Comparison of ENCODE assay signal across 24 cellular contexts in the genomic region with DNA sequence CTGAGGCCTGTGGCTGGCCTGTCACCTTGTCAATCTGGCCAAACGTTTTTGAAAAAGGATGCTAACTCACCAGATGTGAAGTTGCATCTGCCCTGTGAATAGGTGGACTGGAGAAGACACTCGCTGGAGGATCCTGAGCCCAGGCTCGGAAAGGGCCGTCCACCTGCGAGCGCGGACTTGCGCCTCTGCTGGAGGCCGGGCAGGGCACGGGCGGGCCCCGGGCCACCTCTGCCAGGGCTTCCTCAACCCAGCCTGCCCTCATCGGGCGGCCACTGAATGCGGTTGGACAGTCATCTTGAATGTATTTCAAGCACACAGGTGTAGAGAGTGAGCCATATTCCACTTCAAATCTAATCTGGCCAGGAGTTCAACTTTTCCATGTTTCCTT.
DNase-seq lines count a peak whose midpoint lies in the region; ATAC-seq and TF ChIP-seq lines count a peak whose summit lies in the region.
"Had no signal": no experiment of that assay in that cellular context is flagged by ENCODE, and none has a peak within 500 bp of the region (broad histone marks: within the 10 kb centered on the region; RNA-seq: fewer than 3 reads in every experiment).

No MANE protein-coding gene starts in this region.

- peak in 1 of 2 donors; percentile 1 for ATAC-seq in right cardiac atrium
- ATAC-seq in HG03280 (IDR thresholded peaks at IDR 0.05; ENCODE audit: unreplicated experiment) = no peak
- ATAC-seq: activated CD4-positive, alpha-beta T cell treated with anti-CD3 and anti-CD28 coated beads for 36 hours; activated CD8-positive, alpha-beta T cell treated with anti-CD3 and anti-CD28 coated beads for 36 hours; left colon had no signal

- intact Hi-C loops in ascending aorta (cut with DNase I) = no loop called here
- intact Hi-C loops in right cardiac atrium (cut with DNase I) = no loop called here
- intact Hi-C loops in sigmoid colon (cut with DNase I) = loop anchor here (5.0 kb wide), 1 partner anchor 525 kb away; no protein-coding TSS in a partner anchor

- DNase-seq in H7 (peak; percentile 54), ascending aorta (ENCODE audit: low spot score in 2 of 2) (no peak), right cardiac atrium (no peak), sigmoid colon (no peak), SW 1271 (lab: John Stamatoyannopoulos, UW) (no peak), KG1 (lab: John Stamatoyannopoulos, UW) (no peak), 8988T (no peak)
- DNase-seq: activated CD4-positive, alpha-beta T cell treated with anti-CD3 and anti-CD28 coated beads for 36 hours; activated CD8-positive, alpha-beta T cell treated with anti-CD3 and anti-CD28 coated beads for 36 hours; activated naive CD4-positive, alpha-beta T cell treated with anti-CD3 and anti-CD28 coated beads, Interleukin-2, amount 50 U/mL, for 16 hours; amniotic stem cell; CD8-positive, alpha-beta memory T cell; effector memory CD4-positive, alpha-beta T cell; erythroblast; HCEC 1CT; IMR-90; left colon; NCI-H146; nephron progenitor cell; Peyer's patch; transverse colon had no signal

- peaks cover 0 to 8% of the 10 kb centered on the region in 2 donors for H3K4me1 ChIP-seq in ascending aorta
- peaks cover 11% of the 10 kb centered on the region for H3K4me1 ChIP-seq in right cardiac atrium (ENCODE audit: control insufficient read depth, insufficient read depth, low read length)
- peaks cover 0 to 20% (median 10%) of the 10 kb centered on the region in 4 donors for H3K4me1 ChIP-seq in sigmoid colon
- H3K4me1 ChIP-seq: breast epithelium, Peyer's patch, transverse colon had no signal

- H3K36me3 ChIP-seq in H7 (replicated peaks; ENCODE audit: control insufficient read depth, insufficient read depth, low read length) (no peaks in the 10 kb centered on the region), ascending aorta (peaks cover 15 to 20% of the 10 kb centered on the region in 2 donors), sigmoid colon (peaks cover 0 to 21% (median 9%) of the 10 kb centered on the region in 4 donors)
- H3K36me3 ChIP-seq: ovary had no signal

- H3K27ac ChIP-seq in ascending aorta = peak overlapping the region; percentile 50 to 72
- peak overlapping the region; percentile 26 for H3K27ac ChIP-seq in right cardiac atrium (ENCODE audit: low read length)
- H3K27ac ChIP-seq in sigmoid colon = peak overlapping the region in 3 of 4 donors; percentile 36 to 60 (median 59)

- no peak overlapping the region for H3K4me3 ChIP-seq in H7 (ENCODE audit: insufficient read depth, low read depth, low read length)
- H3K4me3 ChIP-seq in ascending aorta = peak overlapping the region in 1 of 2 donors; percentile 46
- no peak overlapping the region for H3K4me3 ChIP-seq in right cardiac atrium (ENCODE audit: low read length)
- peak overlapping the region in 2 of 4 donors; percentile 49 for H3K4me3 ChIP-seq in sigmoid colon

- no peak for TF ChIP-seq EP300 in sigmoid colon (IDR thresholded peaks at IDR 0.05)

- TF ChIP-seq CTCF in ascending aorta (IDR thresholded peaks at IDR 0.05) (no peak), sigmoid colon (IDR thresholded peaks at IDR 0.05) (no peak)

- WGBS in right cardiac atrium = 93% methylated on average over 15 of the region's 15 CpGs
- 93 to 95% methylated on average over 15 of the region's 15 CpGs for WGBS in sigmoid colon, 2 donors

- no peaks in the 10 kb centered on the region for H3K27me3 ChIP-seq in H7 (ENCODE audit: control insufficient read depth, insufficient read depth, low read length)
- H3K27me3 ChIP-seq in ascending aorta = no peaks in the 10 kb centered on the region
- no peaks in the 10 kb centered on the region for H3K27me3 ChIP-seq in right cardiac atrium (ENCODE audit: control insufficient read depth, insufficient read depth)
- no peaks in the 10 kb centered on the region for H3K27me3 ChIP-seq in sigmoid colon
- H3K27me3 ChIP-seq: breast epithelium, Peyer's patch, transverse colon had no signal

- no peak for TF ChIP-seq POLR2A in sigmoid colon (IDR thresholded peaks at IDR 0.05)

- H3K9me3 ChIP-seq in ascending aorta = no peaks in the 10 kb centered on the region
- H3K9me3 ChIP-seq in right cardiac atrium (ENCODE audit: control insufficient read depth, low read length) = no peaks in the 10 kb centered on the region
- H3K9me3 ChIP-seq in sigmoid colon = no peaks in the 10 kb centered on the region
- H3K9me3 ChIP-seq: breast epithelium, ovary, Peyer's patch, transverse colon had no signal
